In the genomic region with DNA sequence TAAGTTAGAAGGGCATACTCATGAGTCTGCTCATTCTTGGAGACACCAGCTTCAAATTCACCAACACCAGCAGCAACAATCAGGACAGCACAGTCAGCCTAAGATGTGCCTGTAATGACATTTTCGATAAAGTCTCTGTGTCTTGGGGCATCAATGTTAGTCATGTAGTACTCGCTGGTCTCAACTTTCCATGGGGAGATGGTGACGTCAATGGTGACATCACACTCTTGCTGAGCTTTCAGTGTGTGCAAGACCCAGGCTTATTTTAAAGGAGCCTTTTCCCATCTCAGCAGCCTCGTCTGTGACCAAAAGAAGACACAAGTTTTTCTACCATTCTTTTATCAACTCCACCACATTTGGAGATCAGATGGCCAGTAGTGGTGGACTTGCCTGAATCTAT, we compare ENCODE assay signal across 17 cellular contexts.
DNase-seq lines count a peak whose midpoint lies in the region; ATAC-seq, FAIRE-seq and TF ChIP-seq lines count a peak whose summit lies in the region.
"Had no signal": no experiment of that assay in that cellular context is flagged by ENCODE, and none has a peak within 500 bp of the region (broad histone marks: within the 10 kb centered on the region; RNA-seq: fewer than 3 reads in every experiment).

No MANE protein-coding gene starts in this region.

- no peak overlapping the region for H3K4me3 ChIP-seq in IMR-90 (ENCODE audit: insufficient read depth, low read depth, low read length)
- H3K4me3 ChIP-seq in K562: no peak overlapping the region
- no peak overlapping the region for H3K4me3 ChIP-seq in mesenchymal stem cell (ENCODE audit: insufficient read depth in 1 of 2, low read depth in 1 of 2, low read length in 2 of 2)
- no peak overlapping the region for H3K4me3 ChIP-seq in Karpas-422 (ENCODE audit: low read length)
- H3K4me3 ChIP-seq: A549, HAP-1 had no signal

- CTCF ChIA-PET in IMR-90 (lab: Yijun Ruan, JAX): no interaction called here
- CTCF ChIA-PET in K562 (lab: Yijun Ruan, JAX; ENCODE audit: low intra/inter-chr PET ratio): no interaction called here

- H3K9me1 ChIP-seq in IMR-90 (ENCODE audit: insufficient read depth, low read length) (no peaks in the 10 kb centered on the region), K562 (ENCODE audit: control insufficient read depth, insufficient read depth, low read length) (no peaks in the 10 kb centered on the region)

- H2AK5ac ChIP-seq in IMR-90 (ENCODE audit: low read depth, low read length): no peak overlapping the region
- no peak overlapping the region for H2AK5ac ChIP-seq in mesenchymal stem cell (ENCODE audit: low read length, severe bottlenecking)

- no peak overlapping the region for H4K91ac ChIP-seq in IMR-90 (ENCODE audit: insufficient read depth, low read depth, low read length)
- no peak overlapping the region for H4K91ac ChIP-seq in mesenchymal stem cell (ENCODE audit: low read length)

- TF ChIP-seq EP300 in K562 (IDR thresholded peaks at IDR 0.05; ENCODE audit: low read length): no peak

- POLR2A ChIA-PET in IMR-90 (lab: Charles Lee; ENCODE audit: unreplicated experiment): no interaction called here
- POLR2A ChIA-PET in K562 (lab: Yijun Ruan, JAX): interaction anchor here (0.6 to 1.2 kb wide), 2 partner anchors 17 to 147 kb away, joined by 3 read pairs; no protein-coding TSS in a partner anchor

- H3K27ac ChIP-seq in IMR-90 (ENCODE audit: insufficient read depth, low read length) (no peak overlapping the region), K562 (ENCODE audit: extremely low read depth, low read depth, low read length) (no peak overlapping the region), mesenchymal stem cell (ENCODE audit: low read length, poor library complexity, severe bottlenecking) (no peak overlapping the region), Karpas-422 (ENCODE audit: low read length) (no peak overlapping the region)
- H3K27ac ChIP-seq: A549, C4-2B had no signal

- H2AK9ac ChIP-seq in IMR-90 (replicated peaks; ENCODE audit: low read depth, low read length, poor library complexity): no peak overlapping the region

- ATAC-seq in IMR-90 (ENCODE audit: low read depth) (no peak), K562 (no peak)
- ATAC-seq: A549 had no signal

- H4K20me1 ChIP-seq in IMR-90 (ENCODE audit: insufficient read depth, low read length) (no peaks in the 10 kb centered on the region), K562 (replicated peaks; ENCODE audit: control insufficient read depth, insufficient read depth, low read length) (no peaks in the 10 kb centered on the region), Karpas-422 (ENCODE audit: insufficient read depth, low read depth, low read length) (no peaks in the 10 kb centered on the region)

- H3K36me3 ChIP-seq in IMR-90 (ENCODE audit: control insufficient read depth, insufficient read depth, low read length): no peaks in the 10 kb centered on the region
- H3K36me3 ChIP-seq in K562 (ENCODE audit: control insufficient read depth, insufficient read depth, low read length): no peaks in the 10 kb centered on the region
- no peaks in the 10 kb centered on the region for H3K36me3 ChIP-seq in mesenchymal stem cell (ENCODE audit: control insufficient read depth in 1 of 2, insufficient read depth in 2 of 2, low read depth in 1 of 2, low read length in 2 of 2)
- no peaks in the 10 kb centered on the region for H3K36me3 ChIP-seq in Karpas-422 (ENCODE audit: insufficient read depth, low read length)
- H3K36me3 ChIP-seq: BE2C, HAP-1 had no signal

- intact Hi-C loops in IMR-90 (cut with micrococcal nuclease): no loop called here
- intact Hi-C loops in K562 (cut with micrococcal nuclease): no loop called here

- no peak overlapping the region for H4K5ac ChIP-seq in IMR-90 (ENCODE audit: low read depth, low read length)

- H3K27me3 ChIP-seq in IMR-90 (ENCODE audit: control insufficient read depth, insufficient read depth, low read length): peaks cover 40% of the 10 kb centered on the region
- H3K27me3 ChIP-seq in K562 (ENCODE audit: control insufficient read depth in 2 of 2, insufficient read depth in 2 of 2, low read length in 2 of 2): peaks cover 0 to 6% of the 10 kb centered on the region in 2 experiments; a peak in 2 of 5 replicates
- H3K27me3 ChIP-seq in mesenchymal stem cell (ENCODE audit: control insufficient read depth in 1 of 2, insufficient read depth in 1 of 2, low read length in 2 of 2): peaks cover 24 to 78% of the 10 kb centered on the region in 2 experiments
- H3K27me3 ChIP-seq in Karpas-422 (ENCODE audit: low read length): no peaks in the 10 kb centered on the region
- H3K27me3 ChIP-seq: BE2C had no signal

- H3K9ac ChIP-seq in IMR-90 (ENCODE audit: low read depth, low read length): no peak overlapping the region
- no peak overlapping the region for H3K9ac ChIP-seq in K562 (ENCODE audit: insufficient read depth in 1 of 2, low read depth in 2 of 2, low read length in 2 of 2)
- no peak overlapping the region for H3K9ac ChIP-seq in mesenchymal stem cell (ENCODE audit: low read length)
- no peak overlapping the region for H3K9ac ChIP-seq in Karpas-422 (ENCODE audit: low read length)

- no peaks in the 10 kb centered on the region for H3K9me2 ChIP-seq in Karpas-422 (replicated peaks; ENCODE audit: insufficient read depth, low read length)

- H2BK12ac ChIP-seq in mesenchymal stem cell (ENCODE audit: low read length in 2 of 2): no peak overlapping the region

- no peak overlapping the region for H2BK5ac ChIP-seq in IMR-90 (ENCODE audit: low read depth, low read length, poor library complexity, severe bottlenecking)
- no peak overlapping the region for H2BK5ac ChIP-seq in mesenchymal stem cell (ENCODE audit: low read depth, low read length, poor library complexity, severe bottlenecking)

- no peak overlapping the region for H2AFZ ChIP-seq in IMR-90 (replicated peaks; ENCODE audit: low read length, poor library complexity)
- H2AFZ ChIP-seq in K562 (ENCODE audit: low read depth, low read length): no peak overlapping the region
- H2AFZ ChIP-seq in mesenchymal stem cell (ENCODE audit: low read depth, low read length): no peak overlapping the region
- no peak overlapping the region for H2AFZ ChIP-seq in Karpas-422 (ENCODE audit: low read length)

- DNase-seq in stimulated activated CD4-positive, alpha-beta T cell treated with anti-CD3 and anti-CD28 coated beads, Interleukin-1b, Interleukin-23, amount 100 ng/mL, for 48 hours: peak; percentile 10
- no peak for DNase-seq in stimulated activated CD4-positive, alpha-beta T cell treated with anti-CD3 and anti-CD28 coated beads, Interleukin-2, amount 100 ng/mL, for 48 hours
- peak; percentile 16 for DNase-seq in IMR-90
- peak in 1 of 4 experiments; percentile 45 for DNase-seq in K562 (ENCODE audit: extremely low read depth in 1 of 4, low spot score in 3 of 4)
- DNase-seq in mesenchymal stem cell: no peak
- DNase-seq in Karpas-422: no peak
- DNase-seq: BE2C; CD4-positive, alpha-beta memory T cell; DMS79; EL; GDM1; HFFc6 had no signal

- H2BK15ac ChIP-seq in IMR-90 (ENCODE audit: low read depth, low read length) (no peak overlapping the region), mesenchymal stem cell (ENCODE audit: low read depth, poor library complexity, severe bottlenecking) (no peak overlapping the region)

- TF ChIP-seq RAD21 in IMR-90 (IDR thresholded peaks at IDR 0.05; ENCODE audit: low read length) (no peak), K562 (CRISPR knock-in tag; conservative IDR thresholded peaks at IDR 0.05 in 1 of 2, IDR thresholded peaks at IDR 0.05 in 1 of 2) (no peak)

- H3K79me2 ChIP-seq in K562 (ENCODE audit: control insufficient read depth, insufficient read depth, low read length) (no peaks in the 10 kb centered on the region), Karpas-422 (ENCODE audit: low read length) (no peaks in the 10 kb centered on the region)

- H3K56ac ChIP-seq in IMR-90 (ENCODE audit: extremely low read depth, insufficient read depth, low read length): no peak overlapping the region

- no peak overlapping the region for H2BK20ac ChIP-seq in IMR-90 (ENCODE audit: low read depth, low read length)

- H4K8ac ChIP-seq in IMR-90 (ENCODE audit: low read depth in 2 of 2, low read length in 2 of 2) (no peak overlapping the region), mesenchymal stem cell (ENCODE audit: low read length) (no peak overlapping the region)

- BruUV-seq in IMR-90 (replicated peaks; lab: Mats Ljungman, UMichigan) (no TSS peak), K562 (replicated peaks; lab: Mats Ljungman, UMichigan) (no TSS peak)

- in situ Hi-C loops in IMR-90 (cut with MboI; ENCODE audit: low sequenced_read_pairs) (no loop called here), K562 (cut with MboI) (no loop called here)

- TF ChIP-seq CTCF in IMR-90 (conservative IDR thresholded peaks at IDR 0.05; ENCODE audit: low read depth, low read length): no peak
- no peak for TF ChIP-seq CTCF in K562 (IDR thresholded peaks at IDR 0.05 in 2 of 3, conservative IDR thresholded peaks at IDR 0.05 in 1 of 3; ENCODE audit: insufficient read depth in 2 of 3, low read depth in 1 of 3, low read length in 3 of 3)

- peaks cover 3% of the 10 kb centered on the region; the same call in 1 of the 2 replicates for H3K4me1 ChIP-seq in IMR-90 (ENCODE audit: control insufficient read depth, insufficient read depth, low read length)
- peaks cover 0 to 14% of the 10 kb centered on the region in 2 experiments; a peak in 3 of 5 replicates for H3K4me1 ChIP-seq in K562 (replicated peaks in 1 of 2; ENCODE audit: control insufficient read depth in 2 of 2, insufficient read depth in 2 of 2, low read length in 2 of 2)
- H3K4me1 ChIP-seq in mesenchymal stem cell (ENCODE audit: control insufficient read depth, insufficient read depth, low read depth, low read length): peaks cover 4% of the 10 kb centered on the region
- peaks cover 34% of the 10 kb centered on the region for H3K4me1 ChIP-seq in Karpas-422 (ENCODE audit: low read length)
- H3K4me1 ChIP-seq: BE2C, HAP-1 had no signal

- H3K18ac ChIP-seq in IMR-90 (ENCODE audit: low read depth, low read length): no peak overlapping the region
- no peak overlapping the region for H3K18ac ChIP-seq in mesenchymal stem cell (ENCODE audit: low read depth in 1 of 2, low read length in 2 of 2)

- H3K14ac ChIP-seq in IMR-90 (replicated peaks; ENCODE audit: low read depth, low read length) (no peak overlapping the region), mesenchymal stem cell (ENCODE audit: low read length in 2 of 2) (no peak overlapping the region)

- 90% methylated on average over 2 of the region's 4 CpGs; no CpG with 5 or more reads in 1 of the 2 experiments for WGBS in IMR-90 (ENCODE audit: extremely low coverage in 2 of 2, insufficient read length in 1 of 2), 2 experiments
- WGBS in K562 (ENCODE audit: insufficient coverage, low coverage, missing lambda C conversion rate): 4% methylated on average over 4 of the region's 4 CpGs
- WGBS in mesenchymal stem cell: 96% methylated on average over 3 of the region's 4 CpGs

- H3K4ac ChIP-seq in IMR-90 (ENCODE audit: low read depth, low read length) (no peak overlapping the region), mesenchymal stem cell (ENCODE audit: low read depth in 1 of 2, low read length in 2 of 2) (no peak overlapping the region)

- H3K4me2 ChIP-seq in IMR-90 (ENCODE audit: low read depth, low read length) (no peak overlapping the region), K562 (ENCODE audit: insufficient read depth, low read length) (no peak overlapping the region), mesenchymal stem cell (ENCODE audit: low read length, poor library complexity, severe bottlenecking) (no peak overlapping the region), Karpas-422 (ENCODE audit: low read depth, low read length, poor library complexity, severe bottlenecking) (no peak overlapping the region)
- H3K4me2 ChIP-seq: A549 had no signal

- dilution Hi-C loops in IMR-90 (cut with HindIII; ENCODE audit: low sequenced_read_pairs, unreplicated experiment): no loop called here

- H3K9me3 ChIP-seq in IMR-90 (ENCODE audit: control insufficient read depth, insufficient read depth, low read length): no peaks in the 10 kb centered on the region
- H3K9me3 ChIP-seq in K562 (replicated peaks; ENCODE audit: control insufficient read depth, insufficient read depth, low read depth, low read length): no peaks in the 10 kb centered on the region
- peaks cover 12% of the 10 kb centered on the region for H3K9me3 ChIP-seq in mesenchymal stem cell (ENCODE audit: control insufficient read depth, low read length)
- no peaks in the 10 kb centered on the region; the same call in 1 of the 2 replicates for H3K9me3 ChIP-seq in Karpas-422 (ENCODE audit: low read length)
- H3K9me3 ChIP-seq: A549, BE2C, HAP-1 had no signal

- H3K23ac ChIP-seq in IMR-90 (ENCODE audit: low read depth, low read length) (no peak overlapping the region), mesenchymal stem cell (ENCODE audit: low read length in 2 of 2) (no peak overlapping the region)

- TF ChIP-seq POLR2A in IMR-90 (IDR thresholded peaks at IDR 0.05; ENCODE audit: low read depth, low read length): no peak
- no peak for TF ChIP-seq POLR2A in K562 (conservative IDR thresholded peaks at IDR 0.05)

- H3K79me1 ChIP-seq in IMR-90 (ENCODE audit: low read depth in 1 of 2, low read length in 2 of 2) (no peaks in the 10 kb centered on the region), mesenchymal stem cell (replicated peaks; ENCODE audit: low read length, poor library complexity, severe bottlenecking) (no peaks in the 10 kb centered on the region)

- no peak for FAIRE-seq in K562 (lab: Jason Lieb, UNC)
- FAIRE-seq: A549, GM12892, H1 had no signal

- H2BK120ac ChIP-seq in IMR-90 (ENCODE audit: low read depth, low read length): no peak overlapping the region
- H2BK120ac ChIP-seq in mesenchymal stem cell (ENCODE audit: low read depth, low read length): no peak overlapping the region

Comparison
In these comparisons a context has a peak if more than half of its experiments do, and no peak if none do; other contexts are left out.
1. DNase-seq: peak in stimulated activated CD4-positive, alpha-beta T cell treated with anti-CD3 and anti-CD28 coated beads, Interleukin-1b, Interleukin-23, amount 100 ng/mL, for 48 hours (single experiment) and IMR-90 (single experiment); none in stimulated activated CD4-positive, alpha-beta T cell treated with anti-CD3 and anti-CD28 coated beads, Interleukin-2, amount 100 ng/mL, for 48 hours (0 of 2), mesenchymal stem cell (single experiment) and Karpas-422 (single experiment).